Comparison of ENCODE assay signal across 1 cellular context in the genomic region with DNA sequence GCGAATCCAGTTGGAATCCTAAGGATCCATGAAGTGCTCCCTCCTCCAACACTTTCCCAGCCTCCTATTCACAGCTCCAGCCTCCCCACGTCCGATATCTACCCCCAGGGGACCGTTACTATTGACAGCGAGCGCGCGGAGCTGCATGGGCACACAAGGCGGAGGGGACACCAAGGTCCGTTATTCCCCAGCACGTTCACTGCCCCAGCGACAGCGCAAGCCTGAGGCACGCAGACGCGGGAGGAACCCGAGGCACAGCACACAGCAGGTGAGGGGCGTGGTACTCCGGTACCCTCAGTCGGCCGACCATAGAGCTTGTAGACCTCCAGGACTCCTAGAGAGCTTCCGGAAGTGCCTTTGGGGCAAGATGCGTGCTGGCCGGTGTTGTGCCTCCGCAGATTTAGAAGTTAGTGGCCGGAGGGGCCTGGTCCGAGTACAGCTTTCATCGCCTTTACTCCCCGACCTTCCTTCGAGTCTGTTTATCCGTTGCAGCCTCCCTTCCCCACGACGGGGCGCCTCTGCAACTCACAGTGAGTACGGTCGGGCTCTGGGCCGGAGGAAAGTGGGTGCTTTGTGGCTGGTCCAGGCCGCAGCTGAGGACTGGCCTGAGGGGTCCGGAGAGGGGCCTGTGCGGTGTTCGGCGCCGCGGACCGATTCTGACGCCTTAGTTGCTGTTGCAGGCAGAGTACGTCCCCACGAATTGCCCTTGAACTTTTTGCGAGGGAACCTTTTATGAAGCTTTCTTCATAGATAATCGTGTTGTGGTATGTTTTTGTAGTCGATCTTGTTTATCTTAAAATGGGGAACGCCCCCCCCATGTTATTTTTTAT.
TF ChIP-seq lines count a peak whose summit lies in the region.

Gene ZKSCAN8, plus strand, starts transcription at position 384 of the 830 bp plus-strand sequence. CDS start 6,525 bp downstream, outside the sequence.

TF ChIP-seq in HepG2, 621 proteins besides CTCF, POLR2A, EP300 and RAD21 (continued from another document and continues in another):
- TF ChIP-seq ZUFSP (CRISPR knock-in tag; IDR thresholded peaks at IDR 0.05; ENCODE audit: borderline replicate concordance) (no peak), ZNF101 (CRISPR knock-in tag; IDR thresholded peaks at IDR 0.05; ENCODE audit: borderline replicate concordance, low read depth) (peak; percentile 95; the same call in 1 of the 2 replicates), LCORL (IDR thresholded peaks at IDR 0.05) (peak; percentile 87), LCORL (CRISPR knock-in tag; IDR thresholded peaks at IDR 0.05) (peak; percentile 98), ELF1 (CRISPR knock-in tag; IDR thresholded peaks at IDR 0.05) (peak; percentile 95), ZNF383 (CRISPR knock-in tag; IDR thresholded peaks at IDR 0.05; ENCODE audit: borderline replicate concordance) (peak; percentile 84; the same call in 1 of the 2 replicates), PPARG (CRISPR knock-in tag; conservative IDR thresholded peaks at IDR 0.05) (0 out of 2 replicates have a peak, but pooled peaks have one; percentile 64), ZNF318 (CRISPR knock-in tag; IDR thresholded peaks at IDR 0.05) (peak; percentile 90; the same call in 1 of the 2 replicates), PHF8 (CRISPR knock-in tag; IDR thresholded peaks at IDR 0.05) (peak; percentile 100), ZNF224 (CRISPR knock-in tag; IDR thresholded peaks at IDR 0.05) (peak; percentile 97; the same call in 1 of the 2 replicates), ERF (CRISPR knock-in tag; IDR thresholded peaks at IDR 0.05) (peak; percentile 90), SAP130 (CRISPR knock-in tag; IDR thresholded peaks at IDR 0.05; ENCODE audit: low read depth) (peak; percentile 99), EZH2 (conservative IDR thresholded peaks at IDR 0.05; ENCODE audit: low read depth, low read length) (no peak), ZSCAN21 (CRISPR knock-in tag; IDR thresholded peaks at IDR 0.05; ENCODE audit: borderline replicate concordance) (peak; percentile 97), ZNF772 (CRISPR knock-in tag; IDR thresholded peaks at IDR 0.05) (peak; percentile 95), ZNF746 (CRISPR knock-in tag; IDR thresholded peaks at IDR 0.05) (peak; percentile 92), ZNF382 (CRISPR knock-in tag; IDR thresholded peaks at IDR 0.05; ENCODE audit: borderline replicate concordance) (no peak), MAFF (IDR thresholded peaks at IDR 0.05; ENCODE audit: low read depth, low read length) (no peak), ZNF777 (CRISPR knock-in tag; IDR thresholded peaks at IDR 0.05) (peak; percentile 89), ZFP36L2 (CRISPR knock-in tag; IDR thresholded peaks at IDR 0.05) (no peak), SMAD9 (CRISPR knock-in tag; IDR thresholded peaks at IDR 0.05) (no peak; the same call in none of the 2 replicates), ZNF570 (CRISPR knock-in tag; IDR thresholded peaks at IDR 0.05; ENCODE audit: borderline replicate concordance) (peak; percentile 86), REPIN1 (CRISPR knock-in tag; IDR thresholded peaks at IDR 0.05; ENCODE audit: borderline replicate concordance, low read depth) (peak; percentile 98), ZNF367 (CRISPR knock-in tag; IDR thresholded peaks at IDR 0.05; ENCODE audit: borderline replicate concordance) (0 out of 2 replicates have a peak, but pooled peaks have one; percentile 55), RBM22 (optimal IDR thresholded peaks at IDR 0.05; ENCODE audit: low read length) (peak; percentile 65), ZNF329 (CRISPR knock-in tag; IDR thresholded peaks at IDR 0.05; ENCODE audit: low read depth) (peak; percentile 87), ATRX (CRISPR knock-in tag; IDR thresholded peaks at IDR 0.05; ENCODE audit: borderline replicate concordance) (no peak)
- TF ChIP-seq, protein P1, sequence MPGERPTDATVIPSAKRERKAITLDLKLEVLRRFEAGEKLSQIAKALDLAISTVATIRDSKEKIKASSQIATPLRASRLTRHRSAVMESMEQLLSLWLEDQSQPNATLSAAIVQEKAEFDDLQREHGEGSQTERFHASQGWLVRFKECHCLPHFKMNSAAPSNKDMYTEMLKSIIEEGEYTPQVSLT (CRISPR knock-in tag; IDR thresholded peaks at IDR 0.05; ENCODE audit: borderline replicate concordance, low read depth): no peak
- TF ChIP-seq, protein P2, sequence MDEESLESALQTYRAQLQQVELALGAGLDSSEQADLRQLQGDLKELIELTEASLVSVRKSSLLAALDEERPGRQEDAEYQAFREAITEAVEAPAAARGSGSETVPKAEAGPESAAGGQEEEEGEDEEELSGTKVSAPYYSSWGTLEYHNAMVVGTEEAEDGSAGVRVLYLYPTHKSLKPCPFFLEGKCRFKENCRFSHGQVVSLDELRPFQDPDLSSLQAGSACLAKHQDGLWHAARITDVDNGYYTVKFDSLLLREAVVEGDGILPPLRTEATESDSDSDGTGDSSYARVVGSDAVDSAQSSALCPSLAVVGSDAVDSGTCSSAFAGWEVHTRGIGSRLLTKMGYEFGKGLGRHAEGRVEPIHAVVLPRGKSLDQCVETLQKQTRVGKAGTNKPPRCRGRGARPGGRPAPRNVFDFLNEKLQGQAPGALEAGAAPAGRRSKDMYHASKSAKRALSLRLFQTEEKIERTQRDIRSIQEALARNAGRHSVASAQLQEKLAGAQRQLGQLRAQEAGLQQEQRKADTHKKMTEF (CRISPR knock-in tag; IDR thresholded peaks at IDR 0.05): peak; percentile 98
- TF ChIP-seq, protein P3, sequence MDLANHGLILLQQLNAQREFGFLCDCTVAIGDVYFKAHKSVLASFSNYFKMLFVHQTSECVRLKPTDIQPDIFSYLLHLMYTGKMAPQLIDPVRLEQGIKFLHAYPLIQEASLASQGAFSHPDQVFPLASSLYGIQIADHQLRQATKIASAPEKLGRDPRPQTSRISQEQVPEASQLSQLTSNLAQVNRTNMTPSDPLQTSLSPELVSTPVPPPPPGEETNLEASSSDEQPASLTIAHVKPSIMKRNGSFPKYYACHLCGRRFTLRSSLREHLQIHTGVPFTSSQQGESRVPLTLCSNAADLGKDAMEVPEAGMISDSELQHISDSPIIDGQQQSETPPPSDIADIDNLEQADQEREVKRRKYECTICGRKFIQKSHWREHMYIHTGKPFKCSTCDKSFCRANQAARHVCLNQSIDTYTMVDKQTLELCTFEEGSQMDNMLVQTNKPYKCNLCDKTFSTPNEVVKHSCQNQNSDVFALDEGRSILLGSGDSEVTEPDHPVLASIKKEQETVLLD (CRISPR knock-in tag; IDR thresholded peaks at IDR 0.05; ENCODE audit: low read depth): peak; percentile 81
- TF ChIP-seq, protein P4, sequence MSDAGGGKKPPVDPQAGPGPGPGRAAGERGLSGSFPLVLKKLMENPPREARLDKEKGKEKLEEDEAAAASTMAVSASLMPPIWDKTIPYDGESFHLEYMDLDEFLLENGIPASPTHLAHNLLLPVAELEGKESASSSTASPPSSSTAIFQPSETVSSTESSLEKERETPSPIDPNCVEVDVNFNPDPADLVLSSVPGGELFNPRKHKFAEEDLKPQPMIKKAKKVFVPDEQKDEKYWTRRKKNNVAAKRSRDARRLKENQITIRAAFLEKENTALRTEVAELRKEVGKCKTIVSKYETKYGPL (CRISPR knock-in tag; IDR thresholded peaks at IDR 0.05): no peak
- TF ChIP-seq, protein P5, sequence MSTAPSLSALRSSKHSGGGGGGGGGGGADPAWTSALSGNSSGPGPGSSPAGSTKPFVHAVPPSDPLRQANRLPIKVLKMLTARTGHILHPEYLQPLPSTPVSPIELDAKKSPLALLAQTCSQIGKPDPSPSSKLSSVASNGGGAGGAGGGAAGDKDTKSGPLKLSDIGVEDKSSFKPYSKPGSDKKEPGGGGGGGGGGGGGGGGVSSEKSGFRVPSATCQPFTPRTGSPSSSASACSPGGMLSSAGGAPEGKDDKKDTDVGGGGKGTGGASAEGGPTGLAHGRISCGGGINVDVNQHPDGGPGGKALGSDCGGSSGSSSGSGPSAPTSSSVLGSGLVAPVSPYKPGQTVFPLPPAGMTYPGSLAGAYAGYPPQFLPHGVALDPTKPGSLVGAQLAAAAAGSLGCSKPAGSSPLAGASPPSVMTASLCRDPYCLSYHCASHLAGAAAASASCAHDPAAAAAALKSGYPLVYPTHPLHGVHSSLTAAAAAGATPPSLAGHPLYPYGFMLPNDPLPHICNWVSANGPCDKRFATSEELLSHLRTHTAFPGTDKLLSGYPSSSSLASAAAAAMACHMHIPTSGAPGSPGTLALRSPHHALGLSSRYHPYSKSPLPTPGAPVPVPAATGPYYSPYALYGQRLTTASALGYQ (CRISPR knock-in tag; IDR thresholded peaks at IDR 0.05): peak; percentile 61; the same call in 1 of the 2 replicates
- TF ChIP-seq, protein P6, sequence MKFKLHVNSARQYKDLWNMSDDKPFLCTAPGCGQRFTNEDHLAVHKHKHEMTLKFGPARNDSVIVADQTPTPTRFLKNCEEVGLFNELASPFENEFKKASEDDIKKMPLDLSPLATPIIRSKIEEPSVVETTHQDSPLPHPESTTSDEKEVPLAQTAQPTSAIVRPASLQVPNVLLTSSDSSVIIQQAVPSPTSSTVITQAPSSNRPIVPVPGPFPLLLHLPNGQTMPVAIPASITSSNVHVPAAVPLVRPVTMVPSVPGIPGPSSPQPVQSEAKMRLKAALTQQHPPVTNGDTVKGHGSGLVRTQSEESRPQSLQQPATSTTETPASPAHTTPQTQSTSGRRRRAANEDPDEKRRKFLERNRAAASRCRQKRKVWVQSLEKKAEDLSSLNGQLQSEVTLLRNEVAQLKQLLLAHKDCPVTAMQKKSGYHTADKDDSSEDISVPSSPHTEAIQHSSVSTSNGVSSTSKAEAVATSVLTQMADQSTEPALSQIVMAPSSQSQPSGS (CRISPR knock-in tag; IDR thresholded peaks at IDR 0.05): peak; percentile 78; the same call in 1 of the 2 replicates
- TF ChIP-seq, protein P7, sequence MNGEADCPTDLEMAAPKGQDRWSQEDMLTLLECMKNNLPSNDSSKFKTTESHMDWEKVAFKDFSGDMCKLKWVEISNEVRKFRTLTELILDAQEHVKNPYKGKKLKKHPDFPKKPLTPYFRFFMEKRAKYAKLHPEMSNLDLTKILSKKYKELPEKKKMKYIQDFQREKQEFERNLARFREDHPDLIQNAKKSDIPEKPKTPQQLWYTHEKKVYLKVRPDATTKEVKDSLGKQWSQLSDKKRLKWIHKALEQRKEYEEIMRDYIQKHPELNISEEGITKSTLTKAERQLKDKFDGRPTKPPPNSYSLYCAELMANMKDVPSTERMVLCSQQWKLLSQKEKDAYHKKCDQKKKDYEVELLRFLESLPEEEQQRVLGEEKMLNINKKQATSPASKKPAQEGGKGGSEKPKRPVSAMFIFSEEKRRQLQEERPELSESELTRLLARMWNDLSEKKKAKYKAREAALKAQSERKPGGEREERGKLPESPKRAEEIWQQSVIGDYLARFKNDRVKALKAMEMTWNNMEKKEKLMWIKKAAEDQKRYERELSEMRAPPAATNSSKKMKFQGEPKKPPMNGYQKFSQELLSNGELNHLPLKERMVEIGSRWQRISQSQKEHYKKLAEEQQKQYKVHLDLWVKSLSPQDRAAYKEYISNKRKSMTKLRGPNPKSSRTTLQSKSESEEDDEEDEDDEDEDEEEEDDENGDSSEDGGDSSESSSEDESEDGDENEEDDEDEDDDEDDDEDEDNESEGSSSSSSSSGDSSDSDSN (CRISPR knock-in tag; IDR thresholded peaks at IDR 0.05): peak; percentile 99
